In the genomic region with DNA sequence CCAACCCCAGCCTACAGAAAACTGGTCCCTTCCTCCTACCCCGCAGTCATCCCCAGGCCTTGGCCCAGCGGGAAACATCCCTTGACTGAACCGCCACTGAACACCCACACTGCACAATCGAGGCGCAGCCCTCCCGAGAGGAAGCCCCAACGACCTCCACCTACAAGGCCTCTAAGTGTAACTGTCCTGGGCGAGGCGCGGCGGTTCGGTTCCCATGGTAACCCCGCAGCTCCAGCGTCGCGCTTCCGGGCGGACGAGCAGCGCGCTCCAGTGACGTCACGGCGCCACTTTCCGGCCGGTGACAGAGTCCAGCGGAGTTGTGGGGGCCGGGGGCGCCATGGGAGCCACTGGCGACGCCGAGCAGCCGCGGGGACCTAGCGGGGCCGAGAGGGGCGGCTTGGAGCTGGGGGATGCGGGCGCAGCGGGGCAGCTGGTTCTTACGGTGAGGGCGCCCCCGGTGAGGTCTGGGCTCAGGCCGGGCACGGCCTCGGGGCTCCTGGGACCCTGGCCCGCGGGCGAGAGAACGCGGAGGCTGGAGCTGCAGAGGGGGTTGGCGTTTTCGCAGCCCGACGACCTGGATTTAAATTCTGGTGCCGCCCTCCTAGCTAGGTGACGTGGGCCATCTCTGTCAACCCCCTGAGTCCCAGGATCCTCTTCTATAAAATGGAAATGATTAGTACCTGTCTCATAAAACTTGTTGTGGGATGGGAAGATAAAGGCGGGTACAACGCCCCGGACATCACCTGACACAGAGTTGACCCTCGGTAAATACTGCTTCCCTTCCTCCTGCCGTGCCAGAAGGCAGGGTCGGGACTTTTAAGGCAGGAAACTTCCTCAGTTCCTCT, we compare ENCODE assay signal across 1 cellular context.
A peak's percentile ranks its signal among the peaks of the same experiment; 100 is the strongest.
TF ChIP-seq lines count a peak whose summit lies in the region.

A gene with protein sequence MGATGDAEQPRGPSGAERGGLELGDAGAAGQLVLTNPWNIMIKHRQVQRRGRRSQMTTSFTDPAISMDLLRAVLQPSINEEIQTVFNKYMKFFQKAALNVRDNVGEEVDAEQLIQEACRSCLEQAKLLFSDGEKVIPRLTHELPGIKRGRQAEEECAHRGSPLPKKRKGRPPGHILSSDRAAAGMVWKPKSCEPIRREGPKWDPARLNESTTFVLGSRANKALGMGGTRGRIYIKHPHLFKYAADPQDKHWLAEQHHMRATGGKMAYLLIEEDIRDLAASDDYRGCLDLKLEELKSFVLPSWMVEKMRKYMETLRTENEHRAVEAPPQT (plus strand): TSS at position 287 of the 845 bp plus-strand sequence. CDS start 51 bp downstream, at position 338.
Gene WFDC3 (minus strand): TSS at position 216 of the 845 bp plus-strand sequence. CDS start 1,908 bp downstream, outside the sequence.

TF ChIP-seq in HCT116, 20 proteins besides CTCF, POLR2A, EP300 and RAD21 (continued from another document):
- TF ChIP-seq, protein P1, sequence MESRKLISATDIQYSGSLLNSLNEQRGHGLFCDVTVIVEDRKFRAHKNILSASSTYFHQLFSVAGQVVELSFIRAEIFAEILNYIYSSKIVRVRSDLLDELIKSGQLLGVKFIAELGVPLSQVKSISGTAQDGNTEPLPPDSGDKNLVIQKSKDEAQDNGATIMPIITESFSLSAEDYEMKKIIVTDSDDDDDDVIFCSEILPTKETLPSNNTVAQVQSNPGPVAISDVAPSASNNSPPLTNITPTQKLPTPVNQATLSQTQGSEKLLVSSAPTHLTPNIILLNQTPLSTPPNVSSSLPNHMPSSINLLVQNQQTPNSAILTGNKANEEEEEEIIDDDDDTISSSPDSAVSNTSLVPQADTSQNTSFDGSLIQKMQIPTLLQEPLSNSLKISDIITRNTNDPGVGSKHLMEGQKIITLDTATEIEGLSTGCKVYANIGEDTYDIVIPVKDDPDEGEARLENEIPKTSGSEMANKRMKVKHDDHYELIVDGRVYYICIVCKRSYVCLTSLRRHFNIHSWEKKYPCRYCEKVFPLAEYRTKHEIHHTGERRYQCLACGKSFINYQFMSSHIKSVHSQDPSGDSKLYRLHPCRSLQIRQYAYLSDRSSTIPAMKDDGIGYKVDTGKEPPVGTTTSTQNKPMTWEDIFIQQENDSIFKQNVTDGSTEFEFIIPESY (IDR thresholded peaks at IDR 0.05; ENCODE audit: extremely low read depth, insufficient replicate concordance, low read length): no peak
- TF ChIP-seq SP1 (IDR thresholded peaks at IDR 0.05; ENCODE audit: low read depth): no peak
- TF ChIP-seq CBX3 (IDR thresholded peaks at IDR 0.05; ENCODE audit: low read depth): peak; percentile 14; the same call in 1 of the 2 replicates
- peak; percentile 90 for TF ChIP-seq SRF (IDR thresholded peaks at IDR 0.05; ENCODE audit: low read depth)
- peak; percentile 77 for TF ChIP-seq ZFX (IDR thresholded peaks at IDR 0.05)
- no peak for TF ChIP-seq EZH2phosphoT487 (IDR thresholded peaks at IDR 0.05; ENCODE audit: borderline replicate concordance)
- TF ChIP-seq EZH2 (IDR thresholded peaks at IDR 0.05): no peak
- TF ChIP-seq CEBPB (IDR thresholded peaks at IDR 0.05; ENCODE audit: low read depth): no peak
- TF ChIP-seq JUND (IDR thresholded peaks at IDR 0.05): no peak
- TF ChIP-seq REST (IDR thresholded peaks at IDR 0.05; ENCODE audit: low read depth): no peak
- no peak for TF ChIP-seq FOSL1 (IDR thresholded peaks at IDR 0.05; ENCODE audit: low read depth)
- TF ChIP-seq ZNF274 (IDR thresholded peaks at IDR 0.05; ENCODE audit: low read depth, low read length): no peak
- TF ChIP-seq MAX (IDR thresholded peaks at IDR 0.05): peak; percentile 62; the same call in 1 of the 2 replicates
- TF ChIP-seq YY1 (IDR thresholded peaks at IDR 0.05; ENCODE audit: extremely low read depth, insufficient replicate concordance, low read depth, low read length): peak; percentile 78
- TF ChIP-seq TCF7L2 (IDR thresholded peaks at IDR 0.05; ENCODE audit: borderline replicate concordance, extremely low read depth, insufficient read depth, insufficient read length): no peak
